ENCODE assay signal across 23 cellular contexts in the genomic region with DNA sequence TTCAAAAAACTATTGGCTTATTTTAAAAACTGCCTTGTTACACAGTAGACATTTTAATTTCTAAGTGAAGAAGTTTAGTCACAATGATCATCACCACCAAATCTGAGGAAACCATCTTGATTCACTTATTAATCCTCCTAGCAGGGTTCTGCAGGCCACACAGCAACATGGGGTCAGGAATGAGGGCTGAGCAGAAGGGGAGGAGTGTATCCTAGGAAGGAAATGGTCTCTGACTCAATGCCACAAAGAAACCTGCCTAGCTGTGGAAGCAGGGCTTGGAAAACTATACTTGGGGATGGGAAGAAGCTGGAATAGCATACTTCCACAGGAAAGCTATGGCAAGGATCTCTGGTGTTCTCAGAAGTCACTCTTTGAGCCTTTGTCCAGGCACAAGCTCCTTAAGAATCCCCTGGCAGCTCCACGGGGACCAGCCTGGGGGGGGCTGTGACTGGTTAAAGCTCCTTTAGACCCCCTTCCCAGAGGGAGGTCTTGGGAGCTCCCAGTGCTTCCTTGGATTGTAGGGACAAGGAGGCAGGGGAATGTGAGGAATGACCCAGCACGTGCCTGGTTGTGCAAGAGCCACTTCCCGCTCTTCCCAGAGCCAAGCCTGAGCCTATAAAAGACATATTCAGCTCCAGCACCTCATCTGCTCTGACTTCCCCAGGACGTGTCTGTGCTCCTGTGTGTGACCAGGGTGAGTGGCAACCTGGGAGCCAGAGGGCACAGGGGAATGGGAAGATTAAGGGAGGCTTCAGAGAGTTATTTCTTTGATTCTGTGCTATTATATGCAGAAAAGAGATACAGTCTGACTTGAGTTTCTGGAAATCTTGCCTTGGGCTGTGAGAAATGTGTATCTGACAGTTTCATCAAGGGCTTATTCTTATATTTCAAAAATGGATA. TPM values are rescaled to one million over a fixed set of nuclear protein-coding genes. Genes with fewer than 3 reads are reported as not detected.
"Had no signal": no experiment of that assay in that cellular context is flagged by ENCODE, and none has a peak within 500 bp of the region (broad histone marks: within the 10 kb centered on the region; RNA-seq: fewer than 3 reads in every experiment).

Gene LCE2A, plus strand, starts transcription at position 645 of the 900 bp plus-strand sequence. CDS start 557 bp downstream, outside the sequence.

- H3K27ac Mint-ChIP-seq: activated CD4-positive, alpha-beta memory T cell treated with anti-CD3 and anti-CD28 coated beads for 36 hours; activated naive CD4-positive, alpha-beta T cell treated with anti-CD3 and anti-CD28 coated beads, Interleukin-2, amount 50 U/mL, for 24 hours; endodermal cell; naive thymus-derived CD8-positive, alpha-beta T cell; stimulated activated effector memory CD8-positive, alpha-beta T cell treated with anti-CD3 and anti-CD28 coated beads, Interleukin-12 subunit alpha, Interleukin-12 subunit beta, amount 100 ng/mL, for 72 hours had no signal

- H3K27me3 ChIP-seq: adrenal gland, tibial artery had no signal

- H3K79me2 ChIP-seq: parathyroid adenoma had no signal

- DNase-seq: activated CD4-positive, alpha-beta memory T cell treated with anti-CD3 and anti-CD28 coated beads for 36 hours; activated CD4-positive, alpha-beta T cell treated with anti-CD3 and anti-CD28 coated beads for 1 hour; activated effector memory CD4-positive, alpha-beta T cell treated with anti-CD3 and anti-CD28 coated beads, Interleukin-2, amount 50 U/mL, for 16 hours; activated T-cell treated with anti-CD3 and anti-CD28 coated beads, Interleukin-2, amount 50 U/mL, for 4 hours; adrenal gland; dorsolateral prefrontal cortex; endodermal cell; hippocampal formation; kidney glomerular epithelial cell; left ventricle myocardium superior; mesenchymal stem cell; naive thymus-derived CD8-positive, alpha-beta T cell; stimulated activated CD4-positive, alpha-beta T cell treated with anti-CD3 and anti-CD28 coated beads, Interleukin-12 subunit alpha, Interleukin-12 subunit beta, amount 100 ng/mL, for 4 hours; tibial artery had no signal

- H3K9me3 ChIP-seq: adrenal gland, neutrophil, tibial artery had no signal

- H3K9me3 Mint-ChIP-seq: activated CD4-positive, alpha-beta memory T cell treated with anti-CD3 and anti-CD28 coated beads for 36 hours; activated naive CD4-positive, alpha-beta T cell treated with anti-CD3 and anti-CD28 coated beads, Interleukin-2, amount 50 U/mL, for 24 hours; activated T-cell treated with anti-CD3 and anti-CD28 coated beads, Interleukin-2, amount 50 U/mL, for 4 hours had no signal

- H3K4me3 ChIP-seq: adrenal gland, dorsolateral prefrontal cortex, tibial artery had no signal

- H3K4me1 Mint-ChIP-seq: activated naive CD4-positive, alpha-beta T cell treated with anti-CD3 and anti-CD28 coated beads, Interleukin-2, amount 50 U/mL, for 24 hours; endodermal cell; naive thymus-derived CD8-positive, alpha-beta T cell; stimulated activated effector memory CD8-positive, alpha-beta T cell treated with anti-CD3 and anti-CD28 coated beads, Interleukin-12 subunit alpha, Interleukin-12 subunit beta, amount 100 ng/mL, for 72 hours had no signal

- H3K4me3 Mint-ChIP-seq: activated CD4-positive, alpha-beta memory T cell treated with anti-CD3 and anti-CD28 coated beads for 36 hours; activated naive CD4-positive, alpha-beta T cell treated with anti-CD3 and anti-CD28 coated beads, Interleukin-2, amount 50 U/mL, for 24 hours; activated T-cell treated with anti-CD3 and anti-CD28 coated beads, Interleukin-2, amount 50 U/mL, for 4 hours; endodermal cell; naive thymus-derived CD8-positive, alpha-beta T cell; stimulated activated effector memory CD8-positive, alpha-beta T cell treated with anti-CD3 and anti-CD28 coated beads, Interleukin-12 subunit alpha, Interleukin-12 subunit beta, amount 100 ng/mL, for 72 hours had no signal

- H2AFZ ChIP-seq: parathyroid adenoma had no signal

- H3K27ac ChIP-seq: adrenal gland, dorsolateral prefrontal cortex, neutrophil, parathyroid adenoma, tibial artery, VCaP had no signal

- H3K9ac ChIP-seq: parathyroid adenoma had no signal

- H3K4me1 ChIP-seq: adrenal gland, parathyroid adenoma, tibial artery had no signal

- H3K36me3 Mint-ChIP-seq: activated CD4-positive, alpha-beta memory T cell treated with anti-CD3 and anti-CD28 coated beads for 36 hours; activated naive CD4-positive, alpha-beta T cell treated with anti-CD3 and anti-CD28 coated beads, Interleukin-2, amount 50 U/mL, for 24 hours; naive thymus-derived CD8-positive, alpha-beta T cell; stimulated activated effector memory CD8-positive, alpha-beta T cell treated with anti-CD3 and anti-CD28 coated beads, Interleukin-12 subunit alpha, Interleukin-12 subunit beta, amount 100 ng/mL, for 72 hours had no signal

- H3K36me3 ChIP-seq: adrenal gland, neutrophil, tibial artery had no signal

- ATAC-seq: activated T-cell treated with anti-CD3 and anti-CD28 coated beads, Interleukin-2, amount 50 U/mL, for 4 hours; esophagus mucosa; left ventricle myocardium superior; naive thymus-derived CD8-positive, alpha-beta T cell; stimulated activated effector memory CD8-positive, alpha-beta T cell treated with anti-CD3 and anti-CD28 coated beads, Interleukin-12 subunit alpha, Interleukin-12 subunit beta, amount 100 ng/mL, for 72 hours had no signal

RNA-seq across cellular contexts. Expression of gene LCE2A, which starts in this region (rescaled TPM):
- total RNA-seq: activated CD4-positive, alpha-beta memory T cell treated with anti-CD3 and anti-CD28 coated beads for 36 hours; activated T-cell treated with anti-CD3 and anti-CD28 coated beads, Interleukin-2, amount 50 U/mL, for 4 hours; adrenal gland; cardiac septum; dorsolateral prefrontal cortex; endodermal cell; esophagus mucosa; left ventricle myocardium superior; mucosa of gallbladder; naive thymus-derived CD8-positive, alpha-beta T cell; T-helper 1 cell treated with Interleukin-12 subunit alpha and Interleukin-12 subunit beta and Interleukin-4 antibody, amounts not matched to agents 30 ng/mL and 1 ng/mL, for 36 hours had no signal
- polyA plus RNA-seq: adrenal gland; naive thymus-derived CD8-positive, alpha-beta T cell had no signal
